Comparison of ENCODE assay signal across 11 cellular contexts in genomic region chr2:23287250-23287704, GRCh38.
A peak's percentile ranks its signal among the peaks of the same experiment; 100 is the strongest.
DNase-seq lines count a peak whose midpoint lies in the region; ATAC-seq and TF ChIP-seq lines count a peak whose summit lies in the region.
"Had no signal": no experiment of that assay in that cellular context is flagged by ENCODE, and none has a peak within 500 bp of the region (broad histone marks: within the 10 kb centered on the region; RNA-seq: fewer than 3 reads in every experiment).

No MANE protein-coding gene starts in this region.

- ATAC-seq in lower lobe of right lung: peak; percentile 69 to 75
- ATAC-seq in effector memory CD8-positive, alpha-beta T cell (replicated peaks): no peak
- ATAC-seq in activated CD4-positive, CD25-positive, alpha-beta regulatory T cell treated with anti-CD3 and anti-CD28 coated beads, Interleukin-2, amount 50 U/mL, for 24 hours: no peak
- ATAC-seq in HG03196 (IDR thresholded peaks at IDR 0.05; ENCODE audit: unreplicated experiment): no peak
- ATAC-seq: left colon had no signal

- H3K4me3 Mint-ChIP-seq in HFFc6: peak overlapping the region; percentile 44
- no peak overlapping the region for H3K4me3 Mint-ChIP-seq in endodermal cell
- no peak overlapping the region for H3K4me3 Mint-ChIP-seq in effector memory CD8-positive, alpha-beta T cell
- H3K4me3 Mint-ChIP-seq: activated CD4-positive, alpha-beta memory T cell treated with anti-CD3 and anti-CD28 coated beads, Interleukin-2, amount 10 ng/mL, durations not matched to agents 7 days and 5 days had no signal

- H3K4me3 ChIP-seq in endodermal cell (ENCODE audit: low read length) (no peak overlapping the region), lower lobe of right lung (no peak overlapping the region)

- WGBS in endodermal cell (ENCODE audit: insufficient coverage in 1 of 2, insufficient read length in 1 of 2), 2 experiments: 85 to 88% methylated on average over 2 to 3 of the region's 3 CpGs

- H3K27ac Mint-ChIP-seq in HFFc6 (peak overlapping the region; percentile 79), endodermal cell (no peak overlapping the region)
- H3K27ac Mint-ChIP-seq in effector memory CD8-positive, alpha-beta T cell: no peak overlapping the region
- H3K27ac Mint-ChIP-seq: activated CD4-positive, alpha-beta memory T cell treated with anti-CD3 and anti-CD28 coated beads, Interleukin-2, amount 10 ng/mL, durations not matched to agents 7 days and 5 days had no signal

- peaks cover 36% of the 10 kb centered on the region for H3K4me1 Mint-ChIP-seq in HFFc6 (ENCODE audit: low read depth)
- H3K4me1 Mint-ChIP-seq in endodermal cell: peaks cover 29% of the 10 kb centered on the region
- H3K4me1 Mint-ChIP-seq in effector memory CD8-positive, alpha-beta T cell (ENCODE audit: low read depth in 2 of 2): no peaks in the 10 kb centered on the region
- H3K4me1 Mint-ChIP-seq: activated CD4-positive, alpha-beta memory T cell treated with anti-CD3 and anti-CD28 coated beads, Interleukin-2, amount 10 ng/mL, durations not matched to agents 7 days and 5 days had no signal

- no peaks in the 10 kb centered on the region for H3K27me3 ChIP-seq in endodermal cell (ENCODE audit: control insufficient read depth, insufficient read depth, low read length, poor library complexity, severe bottlenecking)
- H3K27me3 ChIP-seq in lower lobe of right lung (ENCODE audit: low read depth): no peaks in the 10 kb centered on the region

- H3K9me3 ChIP-seq in endodermal cell (ENCODE audit: control insufficient read depth, low read length) (no peaks in the 10 kb centered on the region), lower lobe of right lung (no peaks in the 10 kb centered on the region)

- TF ChIP-seq CTCF in HFFc6 (IDR thresholded peaks at IDR 0.05): no peak
- no peak for TF ChIP-seq CTCF in endodermal cell (conservative IDR thresholded peaks at IDR 0.05)
- TF ChIP-seq CTCF in lower lobe of right lung (IDR thresholded peaks at IDR 0.05): no peak

- DNase-seq in HFFc6 (peak; percentile 64), endodermal cell (no peak), lower lobe of right lung (no peak), stromal cell of bone marrow (ENCODE audit: low read depth) (peak; percentile 22), RKO (ENCODE audit: low spot score) (no peak)
- DNase-seq in effector memory CD8-positive, alpha-beta T cell: no peak
- DNase-seq: activated CD4-positive, alpha-beta memory T cell treated with anti-CD3 and anti-CD28 coated beads, Interleukin-2, amount 10 ng/mL, durations not matched to agents 7 days and 5 days; NCI-H1105 treated with DMSO at 0.1 percent for 48 hours had no signal

- H3K36me3 ChIP-seq in endodermal cell (ENCODE audit: control insufficient read depth, insufficient read depth, low read length) (no peaks in the 10 kb centered on the region), lower lobe of right lung (no peaks in the 10 kb centered on the region)

- H3K27ac ChIP-seq in endodermal cell (ENCODE audit: low read depth, low read length): peak overlapping the region; percentile 16
- H3K27ac ChIP-seq in lower lobe of right lung: peak overlapping the region; percentile 13

- intact Hi-C loops in lower lobe of right lung (cut with DNase I): no loop called here

- H3K4me1 ChIP-seq in endodermal cell (ENCODE audit: control insufficient read depth, insufficient read depth, low read length): peaks cover 13% of the 10 kb centered on the region
- peaks cover 12% of the 10 kb centered on the region for H3K4me1 ChIP-seq in lower lobe of right lung

- H3K27me3 Mint-ChIP-seq in HFFc6 (ENCODE audit: insufficient read depth) (peaks cover 2% of the 10 kb centered on the region; the same call in 1 of the 2 replicates), endodermal cell (ENCODE audit: insufficient read depth) (peaks cover 2% of the 10 kb centered on the region)
- H3K27me3 Mint-ChIP-seq in effector memory CD8-positive, alpha-beta T cell: peaks cover 0 to 5% of the 10 kb centered on the region in 2 donors

- H3K9ac ChIP-seq in endodermal cell (ENCODE audit: extremely low read depth, low read length, poor library complexity, severe bottlenecking): no peak overlapping the region

- no peaks in the 10 kb centered on the region for H3K36me3 Mint-ChIP-seq in HFFc6 (ENCODE audit: low read depth)
- H3K36me3 Mint-ChIP-seq in endodermal cell (ENCODE audit: low read depth): no peaks in the 10 kb centered on the region
- H3K36me3 Mint-ChIP-seq in effector memory CD8-positive, alpha-beta T cell (ENCODE audit: insufficient read depth): no peaks in the 10 kb centered on the region

- H3K9me3 Mint-ChIP-seq in HFFc6 (no peaks in the 10 kb centered on the region), endodermal cell (no peaks in the 10 kb centered on the region)
- peaks cover 2 to 8% of the 10 kb centered on the region in 2 donors for H3K9me3 Mint-ChIP-seq in effector memory CD8-positive, alpha-beta T cell
- H3K9me3 Mint-ChIP-seq: activated CD4-positive, alpha-beta memory T cell treated with anti-CD3 and anti-CD28 coated beads, Interleukin-2, amount 10 ng/mL, durations not matched to agents 7 days and 5 days had no signal

Comparison
In these comparisons a context has a peak if more than half of its experiments do, and no peak if none do; other contexts are left out.
1. DNase-seq: peak in HFFc6 (single experiment) and stromal cell of bone marrow (single experiment); none in endodermal cell (single experiment), lower lobe of right lung (single experiment), effector memory CD8-positive, alpha-beta T cell (0 of 3) and RKO (single experiment).
2. ATAC-seq: peak in lower lobe of right lung (2 of 2); none in effector memory CD8-positive, alpha-beta T cell (single experiment), activated CD4-positive, CD25-positive, alpha-beta regulatory T cell treated with anti-CD3 and anti-CD28 coated beads, Interleukin-2, amount 50 U/mL, for 24 hours (0 of 2) and HG03196 (single experiment).